ENCODE assay signal across 6 cellular contexts in genomic region chr20:63968136-63968927, GRCh38. TPM values are rescaled to one million over a fixed set of nuclear protein-coding genes. Genes with fewer than 3 reads are reported as not detected.
DNase-seq lines count a peak whose midpoint lies in the region; ATAC-seq, FAIRE-seq and TF ChIP-seq lines count a peak whose summit lies in the region.

No MANE protein-coding gene starts in this region.

- CTCF ChIA-PET in WTC11 (lab: Charles Lee), result no interaction called here

- no peak overlapping the region for H3K27ac Mint-ChIP-seq in WTC11

- H3K9me1 ChIP-seq in keratinocyte (ENCODE audit: control insufficient read depth, extremely low read depth, insufficient read depth, low read length), result no peaks in the 10 kb centered on the region

- H3K36me3 ChIP-seq in keratinocyte (ENCODE audit: control insufficient read depth in 2 of 2, extremely low read depth in 1 of 2, insufficient read depth in 2 of 2, low read length in 2 of 2), result peaks cover 12 to 18% of the 10 kb centered on the region in 2 experiments

- peak overlapping the region; percentile 65 for H3K4me3 ChIP-seq in AG09309 (ENCODE audit: control insufficient read depth, low read depth, low read length)
- H3K4me3 ChIP-seq in keratinocyte (ENCODE audit: control insufficient read depth in 2 of 3, extremely low read depth in 1 of 3, insufficient read depth in 2 of 3, low read depth in 1 of 3, low read length in 3 of 3), result peak overlapping the region; percentile 58 to 75 (median 72)

- H3K27ac ChIP-seq in keratinocyte (ENCODE audit: control insufficient read depth, insufficient read depth, low read length), result no peak overlapping the region

- no peaks in the 10 kb centered on the region; the same call in 1 of the 2 replicates for H3K9me3 Mint-ChIP-seq in WTC11

- H4K20me1 ChIP-seq in keratinocyte (ENCODE audit: control insufficient read depth, extremely low read depth, insufficient read depth, low read length), result no peaks in the 10 kb centered on the region

- H3K4me3 Mint-ChIP-seq in WTC11, result peak overlapping the region; percentile 74

- POLR2A ChIA-PET in WTC11 (lab: Charles Lee), result no interaction called here

- FAIRE-seq in keratinocyte (lab: Jason Lieb, UNC), result no peak

- DNase-seq in AG09309 (ENCODE audit: low read depth) (no peak), WTC11 (ENCODE audit: low spot score) (no peak), keratinocyte (ENCODE audit: low read depth, low spot score) (no peak), SW480 (ENCODE audit: low spot score) (no peak)
- DNase-seq in effector CD8-positive, alpha-beta T cell (lab: John Stamatoyannopoulos, UW), result no peak

- TF ChIP-seq CTCF in AG09309 (IDR thresholded peaks at IDR 0.05; ENCODE audit: control insufficient read depth, insufficient read depth, low read depth, low read length, missing control alignments) (no peak), WTC11 (IDR thresholded peaks at IDR 0.05) (no peak), keratinocyte (optimal IDR thresholded peaks at IDR 0.05 in 1 of 3, IDR thresholded peaks at IDR 0.05 in 1 of 3, conservative IDR thresholded peaks at IDR 0.05 in 1 of 3; ENCODE audit: extremely low read depth in 1 of 3, insufficient read depth in 2 of 3, low read length in 3 of 3) (no peak)

- H3K27me3 ChIP-seq in keratinocyte (ENCODE audit: control insufficient read depth, extremely low read depth, insufficient read depth, low read length), result peaks cover 4% of the 10 kb centered on the region

- peaks cover 30% of the 10 kb centered on the region for H3K27me3 Mint-ChIP-seq in WTC11 (ENCODE audit: low read depth)

- ATAC-seq in WTC11 (no peak), HG03565 (IDR thresholded peaks at IDR 0.05; ENCODE audit: unreplicated experiment) (no peak)

- peaks cover 5% of the 10 kb centered on the region for H3K4me1 ChIP-seq in keratinocyte (ENCODE audit: control insufficient read depth, extremely low read depth, insufficient read depth, low read length)

- dilution Hi-C loops in keratinocyte (cut with MboI; ENCODE audit: extremely low pct_ligation_motif_present, low sequenced_read_pairs), result no loop called here

- H2AFZ ChIP-seq in keratinocyte (ENCODE audit: control insufficient read depth, low read length), result no peak overlapping the region

- peaks cover 6% of the 10 kb centered on the region for H3K4me1 Mint-ChIP-seq in WTC11

- peak overlapping the region; percentile 75 for H3K9ac ChIP-seq in keratinocyte (ENCODE audit: control insufficient read depth, extremely low read depth, insufficient read depth, low read length)

- peaks cover 4% of the 10 kb centered on the region for H3K9me3 ChIP-seq in keratinocyte (ENCODE audit: control insufficient read depth, low read depth, low read length)

- peaks cover 44% of the 10 kb centered on the region for H3K36me3 Mint-ChIP-seq in WTC11

- H3K79me2 ChIP-seq in keratinocyte (ENCODE audit: control insufficient read depth, insufficient read depth, low read length), result peaks cover 12% of the 10 kb centered on the region

- peak overlapping the region; percentile 94 for H3K4me2 ChIP-seq in keratinocyte (ENCODE audit: control insufficient read depth, extremely low read depth, insufficient read depth, low read depth, low read length)

TF ChIP-seq in WTC11, 78 proteins besides CTCF, POLR2A, EP300 and RAD21 (continues in another document):
- TF ChIP-seq ATF2 (CRISPR knock-in tag; IDR thresholded peaks at IDR 0.05; ENCODE audit: borderline replicate concordance, low read depth) (no peak), E2F5 (CRISPR knock-in tag; IDR thresholded peaks at IDR 0.05) (no peak), ZNF138 (CRISPR knock-in tag; conservative IDR thresholded peaks at IDR 0.05) (no peak), SP1 (CRISPR knock-in tag; conservative IDR thresholded peaks at IDR 0.05) (no peak), ZNF281 (CRISPR knock-in tag; IDR thresholded peaks at IDR 0.05) (no peak), NR3C1 (CRISPR knock-in tag; conservative IDR thresholded peaks at IDR 0.05; ENCODE audit: low read depth) (no peak)

RNA-seq across cellular contexts. Expression of gene ZNF512B, which starts 1.4 kb away (rescaled TPM):
- 19.9 to 23.3 TPM (median 20.5 TPM) in 3 replicates for total RNA-seq in WTC11 (2021)
- polyA plus RNA-seq in keratinocyte, result 2.4 to 4.4 TPM (median 3.8 TPM) in 3 replicates
- 1.6 TPM for polyA plus RNA-seq in keratinocyte (2011; ENCODE audit: low read depth)
- 2.5 and 4.4 TPM in 2 replicates for polyA plus RNA-seq in keratinocyte (2011; cell fraction: cytosol; rRNA removed)
- polyA plus RNA-seq in keratinocyte (2011; cell fraction: nucleus; rRNA removed), result 12.8 and 17.8 TPM in 2 replicates
- 4.8 and 10.8 TPM in 2 replicates for polyA plus RNA-seq in keratinocyte (2012; ENCODE audit: low replicate concordance)
- polyA minus RNA-seq in keratinocyte, result 4.3 to 11.5 TPM (median 4.4 TPM) in 3 replicates
- 9.4 TPM for polyA minus RNA-seq in keratinocyte (2011; cell fraction: cytosol; rRNA and poly(A)+ RNA removed)
- 7.5 and 7.9 TPM in 2 replicates for polyA minus RNA-seq in keratinocyte (2011; cell fraction: nucleus; rRNA and poly(A)+ RNA removed)

RNA-seq across cellular contexts. Expression of gene SAMD10, which starts 11.1 kb away (rescaled TPM):
- total RNA-seq in WTC11 (2021), result 4.6 to 6.2 TPM (median 4.8 TPM) in 3 replicates
- polyA plus RNA-seq in keratinocyte, result 0.45 to 0.93 TPM (median 0.75 TPM) in 3 replicates
- 2.7 TPM for polyA plus RNA-seq in keratinocyte (2011; ENCODE audit: low read depth)
- polyA plus RNA-seq in keratinocyte (2011; cell fraction: cytosol; rRNA removed), result 0.55 and 1.0 TPM in 2 replicates
- polyA plus RNA-seq in keratinocyte (2011; cell fraction: nucleus; rRNA removed), result 1.8 and 2.8 TPM in 2 replicates
- polyA plus RNA-seq in keratinocyte (2012; ENCODE audit: low replicate concordance), result 2.2 and 5.0 TPM in 2 replicates
- 0.23 to 1.7 TPM (median 0.64 TPM) in 3 replicates for polyA minus RNA-seq in keratinocyte
- not detected for polyA minus RNA-seq in keratinocyte (2011; cell fraction: cytosol; rRNA and poly(A)+ RNA removed)
- 1.0 and 1.2 TPM in 2 replicates for polyA minus RNA-seq in keratinocyte (2011; cell fraction: nucleus; rRNA and poly(A)+ RNA removed)

RNA-seq across cellular contexts. Expression of gene UCKL1, which starts 12.1 kb away (rescaled TPM):
- 46.8 to 51.2 TPM (median 48.0 TPM) in 3 replicates for total RNA-seq in WTC11 (2021)
- polyA plus RNA-seq in keratinocyte, result 24.1 to 42.2 TPM (median 28.7 TPM) in 3 replicates
- polyA plus RNA-seq in keratinocyte (2011; ENCODE audit: low read depth), result 16.9 TPM
- polyA plus RNA-seq in keratinocyte (2011; cell fraction: cytosol; rRNA removed), result 19.8 and 32.7 TPM in 2 replicates
- 61.6 and 80.2 TPM in 2 replicates for polyA plus RNA-seq in keratinocyte (2011; cell fraction: nucleus; rRNA removed)
- 21.7 and 23.1 TPM in 2 replicates for polyA plus RNA-seq in keratinocyte (2012; ENCODE audit: low replicate concordance)
- 23.3 to 28.6 TPM (median 28.4 TPM) in 3 replicates for polyA minus RNA-seq in keratinocyte
- polyA minus RNA-seq in keratinocyte (2011; cell fraction: cytosol; rRNA and poly(A)+ RNA removed), result 34.1 TPM
- 25.4 and 26.4 TPM in 2 replicates for polyA minus RNA-seq in keratinocyte (2011; cell fraction: nucleus; rRNA and poly(A)+ RNA removed)

RNA-seq across cellular contexts. Expression of gene PRPF6, which starts 12.6 kb away (rescaled TPM):
- 79.4 to 84.6 TPM (median 80.5 TPM) in 3 replicates for total RNA-seq in WTC11 (2021)
- 24.5 to 32.8 TPM (median 30.5 TPM) in 3 replicates for polyA plus RNA-seq in keratinocyte
- 54.9 TPM for polyA plus RNA-seq in keratinocyte (2011; ENCODE audit: low read depth)
- 21.5 and 31.1 TPM in 2 replicates for polyA plus RNA-seq in keratinocyte (2011; cell fraction: cytosol; rRNA removed)
- 50.0 and 51.9 TPM in 2 replicates for polyA plus RNA-seq in keratinocyte (2011; cell fraction: nucleus; rRNA removed)
- polyA plus RNA-seq in keratinocyte (2012; ENCODE audit: low replicate concordance), result 39.1 and 49.2 TPM in 2 replicates
- polyA minus RNA-seq in keratinocyte, result 27.9 to 50.9 TPM (median 35.6 TPM) in 3 replicates
- polyA minus RNA-seq in keratinocyte (2011; cell fraction: cytosol; rRNA and poly(A)+ RNA removed), result 28.2 TPM
- 26.5 and 34.5 TPM in 2 replicates for polyA minus RNA-seq in keratinocyte (2011; cell fraction: nucleus; rRNA and poly(A)+ RNA removed)
